8 cellular contexts compared by ENCODE assay signal in genomic region chr3:13091898-13092620, GRCh38. TPM values are rescaled to one million over a fixed set of nuclear protein-coding genes. Genes with fewer than 3 reads are reported as not detected.
DNase-seq lines count a peak whose midpoint lies in the region; ATAC-seq lines count a peak whose summit lies in the region.

No MANE protein-coding gene starts in this region.

- H3K4me1 Mint-ChIP-seq in IgD-negative memory B cell: peaks cover 19 to 37% (median 37%) of the 10 kb centered on the region in 3 donors

- DNase-seq in AG20443 (ENCODE audit: low spot score) (peak; percentile 84), SKM-1 treated with dmso at 0.1 percent for 144 hours (lab: John Stamatoyannopoulos, UW; ENCODE audit: unreplicated experiment) (peak; percentile 63), Right ventricle myocardium inferior (ENCODE audit: missing footprints) (peak; percentile 93), posterior vena cava (ENCODE audit: low spot score) (peak; percentile 94), ureter (ENCODE audit: low spot score) (peak; percentile 91)
- DNase-seq in activated naive CD4-positive, alpha-beta T cell treated with anti-CD3 and anti-CD28 coated beads, Interleukin-2, amount 50 U/mL, for 16 hours: peak; percentile 79

- no peaks in the 10 kb centered on the region for H3K9me3 Mint-ChIP-seq in IgD-negative memory B cell

- peaks cover 2% of the 10 kb centered on the region for H3K36me3 Mint-ChIP-seq in IgD-negative memory B cell

- peaks cover 4% of the 10 kb centered on the region for H3K27me3 Mint-ChIP-seq in IgD-negative memory B cell

- peak overlapping the region in 2 of 3 donors; percentile 10 to 80 for H3K27ac Mint-ChIP-seq in IgD-negative memory B cell

- ATAC-seq in GM19023 (IDR thresholded peaks at IDR 0.05; ENCODE audit: unreplicated experiment): peak; percentile 57
- ATAC-seq in Right ventricle myocardium inferior: peak; percentile 83

- H3K4me3 Mint-ChIP-seq in IgD-negative memory B cell: peak overlapping the region in 1 of 4 donors; percentile 22

- intact Hi-C loops in Right ventricle myocardium inferior (cut with DNase I) (loop anchor here (1.0 to 2.0 kb wide), 3 partner anchors 191 to 557 kb away; no protein-coding TSS in a partner anchor), posterior vena cava (cut with DNase I) (loop anchor here (5.0 to 10.0 kb wide), 4 partner anchors 193 to 563 kb away; no protein-coding TSS in a partner anchor)

RNA-seq across cellular contexts. Expression of gene IQSEC1, which starts 18.8 kb away (rescaled TPM):
- 52.5 TPM for polyA plus RNA-seq in IgD-negative memory B cell
- 81.2 TPM for total RNA-seq in Right ventricle myocardium inferior
- total RNA-seq in posterior vena cava: 10 to 100 TPM; 53.5 to 60.7 TPM
- total RNA-seq in ureter: 55.2 TPM

Comparison
In these comparisons a context has a peak if more than half of its experiments do, and no peak if none do; other contexts are left out.
1. Peak in every context shown above with its lines: DNase-seq and ATAC-seq.